In the genomic region with DNA sequence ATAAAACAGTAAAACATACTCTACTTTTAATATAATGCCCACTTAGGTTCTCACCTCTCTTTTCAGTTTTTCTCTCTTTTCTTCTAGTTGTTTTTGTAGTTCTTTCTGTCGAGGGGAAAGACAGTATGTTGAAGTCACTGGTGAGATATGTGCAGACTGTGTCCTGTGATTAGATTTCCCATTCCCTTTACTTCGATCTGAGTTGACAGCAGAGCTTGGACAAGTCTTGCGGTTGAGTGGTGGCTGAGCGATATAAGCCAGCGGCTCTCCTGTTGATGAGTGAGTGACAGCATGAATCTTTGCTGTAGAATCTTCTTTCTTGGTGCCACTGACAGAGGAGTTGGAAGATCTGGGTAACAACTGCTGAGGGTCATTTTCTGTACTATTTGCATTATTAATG, we compare ENCODE assay signal across 23 cellular contexts.
"Had no signal": no experiment of that assay in that cellular context is flagged by ENCODE, and none has a peak within 500 bp of the region (broad histone marks: within the 10 kb centered on the region; RNA-seq: fewer than 3 reads in every experiment).

No MANE protein-coding gene starts in this region.

- H3K27me3 ChIP-seq: Peyer's patch had no signal

- H3K36me3 ChIP-seq: MG63, Peyer's patch, SJSA1 had no signal

- H3K4me1 ChIP-seq: Peyer's patch, SJSA1 had no signal

- H3K4me3 ChIP-seq: MG63, PC-9, Peyer's patch, SJSA1, SK-N-MC had no signal

- H3K27ac ChIP-seq: PC-9, Peyer's patch, SJSA1, SK-N-MC had no signal

- H2AFZ ChIP-seq: PC-9 had no signal

- DNase-seq: Karpas-422, KG1, MG63, NCI-H1092, NCI-H1105 treated with DMSO at 0.1 percent for 48 hours, NCI-H1436, NCI-H187, NCI-H2029, NCI-H2081 treated with DMSO at 0.1 percent for 48 hours, NCI-H2171, NCI-H226, NCI-H446, NCI-H510A, NCI-H524 treated with DMSO at 0.1 percent for 48 hours, NCI-H69, NCI-H774, OCI-M1, PC-9, Peyer's patch, SHP77 treated with DMSO at 0.1 percent for 48 hours had no signal

- H3K9me3 ChIP-seq: MG63, Peyer's patch, SJSA1 had no signal

- H3K4me2 ChIP-seq: PC-9 had no signal

- ATAC-seq: Right ventricle myocardium inferior had no signal
